In the genomic region with DNA sequence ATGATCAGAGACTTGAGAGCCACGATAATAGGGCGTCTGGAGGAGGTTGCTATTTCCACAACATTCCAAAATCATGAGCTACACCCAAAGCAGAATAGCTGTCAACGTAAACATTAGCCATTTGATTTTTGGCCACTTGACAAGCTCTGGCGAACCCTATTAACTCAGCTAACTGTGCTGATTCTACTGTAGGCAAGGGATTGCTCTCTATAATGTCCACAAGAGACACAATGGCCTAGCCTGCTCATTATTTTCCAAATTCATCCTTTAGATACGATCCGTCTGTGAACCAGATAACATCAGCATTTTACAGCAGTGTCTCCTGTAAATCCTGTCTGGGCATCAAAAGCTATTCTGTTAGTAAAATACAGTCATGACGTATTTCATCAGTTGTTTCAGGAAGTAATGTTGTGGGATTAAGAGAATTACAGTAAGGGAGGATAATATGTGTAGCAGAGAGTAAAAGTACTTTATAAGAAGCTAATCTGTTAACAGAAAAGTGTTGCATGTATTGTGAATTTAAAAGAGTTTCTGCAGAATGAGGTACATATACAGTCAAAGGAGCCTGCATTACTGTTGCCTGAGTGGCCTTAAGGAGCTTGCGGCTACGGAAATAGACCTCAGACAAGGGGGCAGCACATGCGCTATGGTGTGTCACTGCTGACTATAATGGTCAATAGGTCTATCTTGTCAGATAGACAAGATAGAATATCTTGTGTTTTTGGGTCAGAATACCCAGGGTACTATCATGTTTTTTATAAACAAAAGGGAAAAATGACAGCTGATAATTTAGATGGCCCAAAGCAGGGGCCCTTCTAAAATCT, we compare ENCODE assay signal across 13 cellular contexts. TPM values are rescaled to one million over a fixed set of nuclear protein-coding genes. Genes with fewer than 3 reads are reported as not detected.
A peak's percentile ranks its signal among the peaks of the same experiment; 100 is the strongest.
DNase-seq lines count a peak whose midpoint lies in the region; ATAC-seq, FAIRE-seq and TF ChIP-seq lines count a peak whose summit lies in the region.
"Had no signal": no experiment of that assay in that cellular context is flagged by ENCODE, and none has a peak within 500 bp of the region (broad histone marks: within the 10 kb centered on the region; RNA-seq: fewer than 3 reads in every experiment).

No MANE protein-coding gene starts in this region.

- no peaks in the 10 kb centered on the region for H3K36me3 Mint-ChIP-seq in activated naive CD4-positive, alpha-beta T cell treated with anti-CD3 and anti-CD28 coated beads, Interleukin-2, amount 50 U/mL, for 72 hours
- H3K36me3 Mint-ChIP-seq in CD8-positive, alpha-beta memory T cell, result no peaks in the 10 kb centered on the region

- H3K36me3 ChIP-seq in HAP-1 (replicated peaks), result no peaks in the 10 kb centered on the region
- H3K36me3 ChIP-seq in CD8-positive, alpha-beta memory T cell (ENCODE audit: insufficient read depth, low read length), result no peaks in the 10 kb centered on the region
- H3K36me3 ChIP-seq: BLaER1 had no signal

- peaks cover 6 to 10% (median 9%) of the 10 kb centered on the region in 3 donors for H3K4me1 Mint-ChIP-seq in CD8-positive, alpha-beta memory T cell
- H3K4me1 Mint-ChIP-seq: nephron progenitor cell had no signal

- CTCF ChIA-PET in A549 (lab: Yijun Ruan, JAX), result interaction anchor here (0.7 to 2.2 kb wide), 5 partner anchors 9 to 307 kb away, joined by 3 to 5 read pairs (median 3); no protein-coding TSS in a partner anchor
- CTCF ChIA-PET in CD8-positive, alpha-beta memory T cell (lab: Charles Lee), result interaction anchor here (0.9 kb wide), 1 partner anchor 17 kb away, joined by 3 read pairs; no protein-coding TSS in a partner anchor

- H3K9me3 Mint-ChIP-seq in activated naive CD4-positive, alpha-beta T cell treated with anti-CD3 and anti-CD28 coated beads, Interleukin-2, amount 50 U/mL, for 72 hours, result no peaks in the 10 kb centered on the region
- no peaks in the 10 kb centered on the region for H3K9me3 Mint-ChIP-seq in CD8-positive, alpha-beta memory T cell
- H3K9me3 Mint-ChIP-seq: nephron progenitor cell had no signal

- 48% methylated on average over 10 of the region's 10 CpGs for WGBS in A549 (ENCODE audit: missing lambda C conversion rate)

- peak overlapping the region; percentile 27 for H3K4me2 ChIP-seq in A549
- H3K4me2 ChIP-seq: BLaER1 had no signal

- H3K4me1 ChIP-seq in A549 (peaks cover 9% of the 10 kb centered on the region; the same call in 2 of the 3 replicates), HAP-1 (peaks cover 21% of the 10 kb centered on the region)
- no peaks in the 10 kb centered on the region for H3K4me1 ChIP-seq in CD8-positive, alpha-beta memory T cell (ENCODE audit: insufficient read depth, low read length)

- 0 out of 2 replicates have a peak, but pooled peaks cover 6% of the 10 kb centered on the region for H3K27me3 ChIP-seq in HAP-1 (ENCODE audit: low read depth)
- peaks cover 11% of the 10 kb centered on the region for H3K27me3 ChIP-seq in CD8-positive, alpha-beta memory T cell (ENCODE audit: insufficient read depth, low read length, poor library complexity, severe bottlenecking)

- H3K9me3 ChIP-seq in A549 (no peaks in the 10 kb centered on the region), HAP-1 (no peaks in the 10 kb centered on the region)
- H3K9me3 ChIP-seq in CD8-positive, alpha-beta memory T cell (ENCODE audit: low read length), result no peaks in the 10 kb centered on the region
- H3K9me3 ChIP-seq: BLaER1 had no signal

- no peak for TF ChIP-seq RAD21 in A549 (conservative IDR thresholded peaks at IDR 0.05 in 1 of 2, IDR thresholded peaks at IDR 0.05 in 1 of 2)

- TF ChIP-seq EP300 in A549 (IDR thresholded peaks at IDR 0.05), result no peak

- no peak overlapping the region for H3K4me3 ChIP-seq in A549
- H3K4me3 ChIP-seq in HAP-1, result no peak overlapping the region
- H3K4me3 ChIP-seq in CD8-positive, alpha-beta memory T cell (ENCODE audit: low read length), result no peak overlapping the region
- H3K4me3 ChIP-seq: BLaER1 had no signal

- POLR2A ChIA-PET in A549 (lab: Yijun Ruan, JAX), result no interaction called here
- POLR2A ChIA-PET in CD8-positive, alpha-beta memory T cell (lab: Charles Lee), result no interaction called here

- H3K4me3 Mint-ChIP-seq in CD8-positive, alpha-beta memory T cell, result no peak overlapping the region
- H3K4me3 Mint-ChIP-seq: nephron progenitor cell had no signal

- in situ Hi-C loops in HAP-1 (cut with MboI; ENCODE audit: low sequenced_read_pairs), result no loop called here

- no peak; a peak in 1 of 6 replicates for ATAC-seq in A549
- ATAC-seq in activated naive CD4-positive, alpha-beta T cell treated with anti-CD3 and anti-CD28 coated beads, Interleukin-2, amount 50 U/mL, for 72 hours, result no peak
- no peak for ATAC-seq in GM19395 (IDR thresholded peaks at IDR 0.05; ENCODE audit: unreplicated experiment)

- no peak overlapping the region for H3K27ac Mint-ChIP-seq in activated naive CD4-positive, alpha-beta T cell treated with anti-CD3 and anti-CD28 coated beads, Interleukin-2, amount 50 U/mL, for 72 hours
- no peak overlapping the region for H3K27ac Mint-ChIP-seq in CD8-positive, alpha-beta memory T cell
- H3K27ac Mint-ChIP-seq: nephron progenitor cell had no signal

- peaks cover 4 to 38% of the 10 kb centered on the region in 2 donors for H3K27me3 Mint-ChIP-seq in CD8-positive, alpha-beta memory T cell

- no peak for FAIRE-seq in A549 (lab: Jason Lieb, UNC)
- FAIRE-seq: colon had no signal

- no peak overlapping the region for H3K27ac ChIP-seq in A549
- no peak overlapping the region for H3K27ac ChIP-seq in CD8-positive, alpha-beta memory T cell (ENCODE audit: low read depth, low read length)
- H3K27ac ChIP-seq: BLaER1 had no signal

- no peak for TF ChIP-seq CTCF in A549 (IDR thresholded peaks at IDR 0.05)

- DNase-seq in A549 (ENCODE audit: low read depth in 1 of 2, low spot score in 1 of 2) (no peak), HAP-1 (ENCODE audit: low spot score in 2 of 2) (peak; percentile 76 to 98), SHP77 treated with DMSO at 0.1 percent for 48 hours (lab: John Stamatoyannopoulos, UW) (peak; percentile 31), fibroblast of the conjunctiva (ENCODE audit: low read depth) (peak; percentile 24)
- DNase-seq in activated naive CD4-positive, alpha-beta T cell treated with anti-CD3 and anti-CD28 coated beads, Interleukin-2, amount 50 U/mL, for 72 hours (ENCODE audit: low spot score in 2 of 2), result no peak
- DNase-seq in CD8-positive, alpha-beta memory T cell, result no peak
- no peak for DNase-seq in stimulated activated CD4-positive, alpha-beta T cell treated with anti-CD3 and anti-CD28 coated beads, Interleukin-15, amount 100 ng/mL, for 24 hours
- DNase-seq: hippocampal formation; nephron progenitor cell; stimulated activated CD4-positive, alpha-beta T cell treated with anti-CD3 and anti-CD28 coated beads, Interleukin-1b, Interleukin-23, amount 100 ng/mL, for 48 hours had no signal

- no peak for TF ChIP-seq POLR2A in A549 (IDR thresholded peaks at IDR 0.05; ENCODE audit: low read length)

TF ChIP-seq in A549, 52 proteins besides CTCF, POLR2A, EP300 and RAD21:
- no peak for TF ChIP-seq HOXB13 (CRISPR knock-in tag; IDR thresholded peaks at IDR 0.05; ENCODE audit: low read depth)
- no peak for TF ChIP-seq RNF2 (IDR thresholded peaks at IDR 0.05; ENCODE audit: borderline replicate concordance, low read depth)
- TF ChIP-seq RFX5 (IDR thresholded peaks at IDR 0.05), result no peak
- TF ChIP-seq ZC3H11A (IDR thresholded peaks at IDR 0.05), result no peak
- TF ChIP-seq, protein P1, sequence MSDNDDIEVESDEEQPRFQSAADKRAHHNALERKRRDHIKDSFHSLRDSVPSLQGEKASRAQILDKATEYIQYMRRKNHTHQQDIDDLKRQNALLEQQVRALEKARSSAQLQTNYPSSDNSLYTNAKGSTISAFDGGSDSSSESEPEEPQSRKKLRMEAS (IDR thresholded peaks at IDR 0.05), result no peak
- no peak for TF ChIP-seq NFE2L2 (conservative IDR thresholded peaks at IDR 0.05; ENCODE audit: low read length)
- TF ChIP-seq HOXA7 (CRISPR knock-in tag; IDR thresholded peaks at IDR 0.05), result no peak

RNA-seq across cellular contexts. Expression of a gene that starts 44.9 kb away (rescaled TPM):
- 0.09 and 0.22 TPM in 2 replicates for polyA plus RNA-seq in A549 (2011; rRNA removed)
- 0.50 and 0.78 TPM in 2 replicates for polyA plus RNA-seq in A549 (2012; cell fraction: cytosol; rRNA removed)
- 1.4 and 2.1 TPM in 2 replicates for polyA plus RNA-seq in A549 (2012; cell fraction: nucleus; rRNA removed)
- polyA plus RNA-seq in A549 (2017; fragmentation: RNase III; extraction: RNeasy Plus Mini Kit Qiagen cat#74134 plus additional on column Dnase treatment), result 0.88 to 1.2 TPM (median 1.1 TPM) in 3 replicates
- 0.33 and 0.63 TPM in 2 replicates for polyA minus RNA-seq in A549 (2011; rRNA and poly(A)+ RNA removed)
- total RNA-seq in activated naive CD4-positive, alpha-beta T cell treated with anti-CD3 and anti-CD28 coated beads, Interleukin-2, amount 50 U/mL, for 72 hours, result not detected
- not detected for total RNA-seq in CD8-positive, alpha-beta memory T cell
- not detected for polyA plus RNA-seq in CD8-positive, alpha-beta memory T cell

Comparison
In these comparisons a context has a peak if more than half of its experiments do, and no peak if none do; other contexts are left out.
1. DNase-seq: peak in HAP-1 (2 of 2), SHP77 treated with DMSO at 0.1 percent for 48 hours (single experiment) and fibroblast of the conjunctiva (single experiment); none in A549 (0 of 2), activated naive CD4-positive, alpha-beta T cell treated with anti-CD3 and anti-CD28 coated beads, Interleukin-2, amount 50 U/mL, for 72 hours (0 of 2), CD8-positive, alpha-beta memory T cell (0 of 5) and stimulated activated CD4-positive, alpha-beta T cell treated with anti-CD3 and anti-CD28 coated beads, Interleukin-15, amount 100 ng/mL, for 24 hours (single experiment).